Comparison of ENCODE assay signal across 1 cellular context in genomic region chr20:25247100-25247665, GRCh38.
TF ChIP-seq lines count a peak whose summit lies in the region.

No MANE protein-coding gene starts in this region.

TF ChIP-seq in HepG2, 621 proteins besides CTCF, POLR2A, EP300 and RAD21 (continued from another document and continues in another):
- TF ChIP-seq, protein P1, sequence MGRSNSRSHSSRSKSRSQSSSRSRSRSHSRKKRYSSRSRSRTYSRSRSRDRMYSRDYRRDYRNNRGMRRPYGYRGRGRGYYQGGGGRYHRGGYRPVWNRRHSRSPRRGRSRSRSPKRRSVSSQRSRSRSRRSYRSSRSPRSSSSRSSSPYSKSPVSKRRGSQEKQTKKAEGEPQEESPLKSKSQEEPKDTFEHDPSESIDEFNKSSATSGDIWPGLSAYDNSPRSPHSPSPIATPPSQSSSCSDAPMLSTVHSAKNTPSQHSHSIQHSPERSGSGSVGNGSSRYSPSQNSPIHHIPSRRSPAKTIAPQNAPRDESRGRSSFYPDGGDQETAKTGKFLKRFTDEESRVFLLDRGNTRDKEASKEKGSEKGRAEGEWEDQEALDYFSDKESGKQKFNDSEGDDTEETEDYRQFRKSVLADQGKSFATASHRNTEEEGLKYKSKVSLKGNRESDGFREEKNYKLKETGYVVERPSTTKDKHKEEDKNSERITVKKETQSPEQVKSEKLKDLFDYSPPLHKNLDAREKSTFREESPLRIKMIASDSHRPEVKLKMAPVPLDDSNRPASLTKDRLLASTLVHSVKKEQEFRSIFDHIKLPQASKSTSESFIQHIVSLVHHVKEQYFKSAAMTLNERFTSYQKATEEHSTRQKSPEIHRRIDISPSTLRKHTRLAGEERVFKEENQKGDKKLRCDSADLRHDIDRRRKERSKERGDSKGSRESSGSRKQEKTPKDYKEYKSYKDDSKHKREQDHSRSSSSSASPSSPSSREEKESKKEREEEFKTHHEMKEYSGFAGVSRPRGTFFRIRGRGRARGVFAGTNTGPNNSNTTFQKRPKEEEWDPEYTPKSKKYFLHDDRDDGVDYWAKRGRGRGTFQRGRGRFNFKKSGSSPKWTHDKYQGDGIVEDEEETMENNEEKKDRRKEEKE (IDR thresholded peaks at IDR 0.05): no peak
- no peak for TF ChIP-seq RORA (CRISPR knock-in tag; IDR thresholded peaks at IDR 0.05)
- TF ChIP-seq SP4 (CRISPR knock-in tag; IDR thresholded peaks at IDR 0.05): no peak
- peak; percentile 65; the same call in 1 of the 2 replicates for TF ChIP-seq REPIN1 (CRISPR knock-in tag; IDR thresholded peaks at IDR 0.05; ENCODE audit: borderline replicate concordance, low read depth)
- TF ChIP-seq, protein P2, sequence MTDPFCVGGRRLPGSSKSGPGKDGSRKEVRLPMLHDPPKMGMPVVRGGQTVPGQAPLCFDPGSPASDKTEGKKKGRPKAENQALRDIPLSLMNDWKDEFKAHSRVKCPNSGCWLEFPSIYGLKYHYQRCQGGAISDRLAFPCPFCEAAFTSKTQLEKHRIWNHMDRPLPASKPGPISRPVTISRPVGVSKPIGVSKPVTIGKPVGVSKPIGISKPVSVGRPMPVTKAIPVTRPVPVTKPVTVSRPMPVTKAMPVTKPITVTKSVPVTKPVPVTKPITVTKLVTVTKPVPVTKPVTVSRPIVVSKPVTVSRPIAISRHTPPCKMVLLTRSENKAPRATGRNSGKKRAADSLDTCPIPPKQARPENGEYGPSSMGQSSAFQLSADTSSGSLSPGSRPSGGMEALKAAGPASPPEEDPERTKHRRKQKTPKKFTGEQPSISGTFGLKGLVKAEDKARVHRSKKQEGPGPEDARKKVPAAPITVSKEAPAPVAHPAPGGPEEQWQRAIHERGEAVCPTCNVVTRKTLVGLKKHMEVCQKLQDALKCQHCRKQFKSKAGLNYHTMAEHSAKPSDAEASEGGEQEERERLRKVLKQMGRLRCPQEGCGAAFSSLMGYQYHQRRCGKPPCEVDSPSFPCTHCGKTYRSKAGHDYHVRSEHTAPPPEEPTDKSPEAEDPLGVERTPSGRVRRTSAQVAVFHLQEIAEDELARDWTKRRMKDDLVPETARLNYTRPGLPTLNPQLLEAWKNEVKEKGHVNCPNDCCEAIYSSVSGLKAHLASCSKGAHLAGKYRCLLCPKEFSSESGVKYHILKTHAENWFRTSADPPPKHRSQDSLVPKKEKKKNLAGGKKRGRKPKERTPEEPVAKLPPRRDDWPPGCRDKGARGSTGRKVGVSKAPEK (CRISPR knock-in tag; IDR thresholded peaks at IDR 0.05; ENCODE audit: borderline replicate concordance): 0 out of 2 replicates have a peak, but pooled peaks have one; percentile 85
- TF ChIP-seq MYC (CRISPR knock-in tag; IDR thresholded peaks at IDR 0.05; ENCODE audit: borderline replicate concordance): peak; percentile 63
- peak; percentile 46; the same call in 1 of the 2 replicates for TF ChIP-seq CREM (IDR thresholded peaks at IDR 0.05)
- no peak for TF ChIP-seq CREM (CRISPR knock-in tag; IDR thresholded peaks at IDR 0.05)
- TF ChIP-seq LBX2 (CRISPR knock-in tag; IDR thresholded peaks at IDR 0.05; ENCODE audit: borderline replicate concordance): 0 out of 2 replicates have a peak, but pooled peaks have one; percentile 56
- TF ChIP-seq SMYD3 (CRISPR knock-in tag; IDR thresholded peaks at IDR 0.05): no peak; the same call in 1 of the 2 replicates
- no peak for TF ChIP-seq ZBTB2 (CRISPR knock-in tag; IDR thresholded peaks at IDR 0.05; ENCODE audit: low read depth)
- no peak for TF ChIP-seq RBFOX2 (IDR thresholded peaks at IDR 0.05; ENCODE audit: low read depth, low read length)
- TF ChIP-seq HCFC1 (IDR thresholded peaks at IDR 0.05; ENCODE audit: low read depth, low read length): no peak
- peak; percentile 49; the same call in 1 of the 2 replicates for TF ChIP-seq ZBTB10 (CRISPR knock-in tag; IDR thresholded peaks at IDR 0.05; ENCODE audit: borderline replicate concordance)
- TF ChIP-seq ZNF124 (CRISPR knock-in tag; IDR thresholded peaks at IDR 0.05): no peak
- no peak for TF ChIP-seq ZBTB1 (CRISPR knock-in tag; IDR thresholded peaks at IDR 0.05; ENCODE audit: borderline replicate concordance)
- TF ChIP-seq MAFG (CRISPR knock-in tag; IDR thresholded peaks at IDR 0.05): 0 out of 2 replicates have a peak, but pooled peaks have one; percentile 73
- TF ChIP-seq HDAC2 (CRISPR knock-in tag; IDR thresholded peaks at IDR 0.05): peak; percentile 43
- TF ChIP-seq GZF1 (CRISPR knock-in tag; IDR thresholded peaks at IDR 0.05): peak; percentile 31; the same call in 1 of the 2 replicates
- TF ChIP-seq MIXL1 (CRISPR knock-in tag; IDR thresholded peaks at IDR 0.05): no peak; the same call in 1 of the 2 replicates
- no peak for TF ChIP-seq ATF7-NPFF (CRISPR knock-in tag; IDR thresholded peaks at IDR 0.05; ENCODE audit: low read depth)
- TF ChIP-seq TIGD3 (CRISPR knock-in tag; IDR thresholded peaks at IDR 0.05; ENCODE audit: borderline replicate concordance): 0 out of 2 replicates have a peak, but pooled peaks have one; percentile 21
- TF ChIP-seq ZNF510 (CRISPR knock-in tag; IDR thresholded peaks at IDR 0.05; ENCODE audit: low read depth): no peak; the same call in 1 of the 2 replicates
- TF ChIP-seq, protein P3, sequence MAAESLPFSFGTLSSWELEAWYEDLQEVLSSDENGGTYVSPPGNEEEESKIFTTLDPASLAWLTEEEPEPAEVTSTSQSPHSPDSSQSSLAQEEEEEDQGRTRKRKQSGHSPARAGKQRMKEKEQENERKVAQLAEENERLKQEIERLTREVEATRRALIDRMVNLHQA (CRISPR knock-in tag; IDR thresholded peaks at IDR 0.05): no peak
- 0 out of 2 replicates have a peak, but pooled peaks have one; percentile 51 for TF ChIP-seq U2AF2 (IDR thresholded peaks at IDR 0.05; ENCODE audit: low read depth, low read length)
- no peak for TF ChIP-seq ZNF7 (CRISPR knock-in tag; IDR thresholded peaks at IDR 0.05)
- no peak for TF ChIP-seq PRMT3 (CRISPR knock-in tag; IDR thresholded peaks at IDR 0.05; ENCODE audit: borderline replicate concordance, low read depth)
- TF ChIP-seq, protein P4, sequence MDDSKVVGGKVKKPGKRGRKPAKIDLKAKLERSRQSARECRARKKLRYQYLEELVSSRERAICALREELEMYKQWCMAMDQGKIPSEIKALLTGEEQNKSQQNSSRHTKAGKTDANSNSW (CRISPR knock-in tag; IDR thresholded peaks at IDR 0.05; ENCODE audit: borderline replicate concordance): 0 out of 2 replicates have a peak, but pooled peaks have one; percentile 17
- TF ChIP-seq ZNF282 (IDR thresholded peaks at IDR 0.05; ENCODE audit: partially characterized antibody): no peak
- no peak for TF ChIP-seq TBX2 (CRISPR knock-in tag; IDR thresholded peaks at IDR 0.05; ENCODE audit: borderline replicate concordance)
- TF ChIP-seq RFX5 (IDR thresholded peaks at IDR 0.05; ENCODE audit: low read depth, low read length): no peak
- TF ChIP-seq EEA1 (CRISPR knock-in tag; IDR thresholded peaks at IDR 0.05; ENCODE audit: borderline replicate concordance): no peak
- TF ChIP-seq NBN (conservative IDR thresholded peaks at IDR 0.05): no peak
- no peak for TF ChIP-seq ZNF136 (CRISPR knock-in tag; IDR thresholded peaks at IDR 0.05; ENCODE audit: low read depth)
- no peak for TF ChIP-seq ZSCAN22 (CRISPR knock-in tag; IDR thresholded peaks at IDR 0.05)
- TF ChIP-seq ZBTB43 (CRISPR knock-in tag; conservative IDR thresholded peaks at IDR 0.05): peak; percentile 34; the same call in 1 of the 2 replicates
- TF ChIP-seq SALL2 (CRISPR knock-in tag; IDR thresholded peaks at IDR 0.05): 0 out of 2 replicates have a peak, but pooled peaks have one; percentile 74
- TF ChIP-seq BRF2 (CRISPR knock-in tag; IDR thresholded peaks at IDR 0.05): no peak
- no peak for TF ChIP-seq GABPA (IDR thresholded peaks at IDR 0.05; ENCODE audit: low read depth, low read length)
- TF ChIP-seq GABPA (CRISPR knock-in tag; IDR thresholded peaks at IDR 0.05; ENCODE audit: low read depth): no peak
- TF ChIP-seq PHF20 (CRISPR knock-in tag; IDR thresholded peaks at IDR 0.05): no peak
- peak; percentile 34 for TF ChIP-seq SKI (IDR thresholded peaks at IDR 0.05; ENCODE audit: partially characterized antibody)
- peak; percentile 86 for TF ChIP-seq ZNF749 (CRISPR knock-in tag; IDR thresholded peaks at IDR 0.05; ENCODE audit: borderline replicate concordance)
- TF ChIP-seq NKX3-1 (CRISPR knock-in tag; IDR thresholded peaks at IDR 0.05): peak; percentile 56; the same call in 1 of the 2 replicates
- TF ChIP-seq TCF7L2 (IDR thresholded peaks at IDR 0.05; ENCODE audit: low read depth, low read length): no peak
- no peak for TF ChIP-seq ZNF33B (CRISPR knock-in tag; IDR thresholded peaks at IDR 0.05)
- TF ChIP-seq BRD4 (CRISPR knock-in tag; IDR thresholded peaks at IDR 0.05): peak; percentile 44; the same call in 1 of the 2 replicates
- peak; percentile 46; the same call in 1 of the 2 replicates for TF ChIP-seq FOXJ3 (CRISPR knock-in tag; IDR thresholded peaks at IDR 0.05; ENCODE audit: borderline replicate concordance)
- TF ChIP-seq GLMP (CRISPR knock-in tag; IDR thresholded peaks at IDR 0.05; ENCODE audit: borderline replicate concordance): no peak
- peak; percentile 90; the same call in 1 of the 2 replicates for TF ChIP-seq ZNF225 (CRISPR knock-in tag; IDR thresholded peaks at IDR 0.05)
- 0 out of 2 replicates have a peak, but pooled peaks have one; percentile 58 for TF ChIP-seq ZFP37 (CRISPR knock-in tag; IDR thresholded peaks at IDR 0.05; ENCODE audit: borderline replicate concordance)
- peak; percentile 73; the same call in 1 of the 2 replicates for TF ChIP-seq SETDB1 (CRISPR knock-in tag; IDR thresholded peaks at IDR 0.05; ENCODE audit: borderline replicate concordance)
- TF ChIP-seq ZFP36L2 (CRISPR knock-in tag; IDR thresholded peaks at IDR 0.05): no peak
- TF ChIP-seq POLR2G (IDR thresholded peaks at IDR 0.05; ENCODE audit: low read depth, low read length): no peak; the same call in 1 of the 2 replicates
